ENCODE assay signal across 24 cellular contexts in the genomic region with DNA sequence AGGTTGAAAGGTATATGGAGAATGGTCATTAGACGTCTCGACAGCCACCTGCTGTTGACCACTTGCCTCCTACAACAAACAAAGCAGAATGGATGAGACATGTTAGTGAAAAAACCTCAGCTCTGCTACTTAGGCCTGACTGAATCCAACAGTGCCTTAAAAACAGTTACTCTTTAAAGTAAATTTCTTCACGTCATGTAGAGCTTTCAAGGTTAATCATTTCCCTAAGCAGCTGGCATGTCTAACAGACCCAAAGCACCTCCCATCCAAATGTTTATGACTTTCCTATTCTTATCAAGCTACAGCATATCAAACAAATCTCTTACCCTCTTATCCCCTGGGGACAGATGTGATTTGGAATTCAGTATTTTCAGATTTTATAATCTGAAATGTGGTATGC.
DNase-seq lines count a peak whose midpoint lies in the region; ATAC-seq and TF ChIP-seq lines count a peak whose summit lies in the region.
"Had no signal": no experiment of that assay in that cellular context is flagged by ENCODE, and none has a peak within 500 bp of the region (broad histone marks: within the 10 kb centered on the region; RNA-seq: fewer than 3 reads in every experiment).

No MANE protein-coding gene starts in this region.

- no peaks in the 10 kb centered on the region for H3K27me3 Mint-ChIP-seq in activated T-cell treated with anti-CD3 and anti-CD28 coated beads, Interleukin-2, amount 50 U/mL, for 72 hours (ENCODE audit: low read depth)
- no peaks in the 10 kb centered on the region for H3K27me3 Mint-ChIP-seq in memory B cell
- H3K27me3 Mint-ChIP-seq: activated CD4-positive, alpha-beta T cell treated with anti-CD3 and anti-CD28 coated beads, Interleukin-2, amount 10 ng/mL, durations not matched to agents 24 days and 14 days; dendritic cell treated with granulocyte-macrophage colony-stimulating factor and Interleukin-4, amounts not matched to agents 40 ng/mL and 50 ng/mL, for 4 days had no signal

- no peaks in the 10 kb centered on the region for H4K20me1 ChIP-seq in smooth muscle cell (ENCODE audit: low read depth)

- no peak overlapping the region for H3K9ac ChIP-seq in smooth muscle cell (ENCODE audit: low read depth)

- H3F3A ChIP-seq in smooth muscle cell (ENCODE audit: low read depth): peaks cover 50% of the 10 kb centered on the region

- H3K4me1 ChIP-seq in body of pancreas (peaks cover 52% of the 10 kb centered on the region), smooth muscle cell (ENCODE audit: low read depth) (peaks cover 10% of the 10 kb centered on the region)
- H3K4me1 ChIP-seq: breast epithelium had no signal

- H3K36me3 ChIP-seq in body of pancreas (replicated peaks in 1 of 2; ENCODE audit: insufficient read depth in 1 of 2, low read depth in 2 of 2) (no peaks in the 10 kb centered on the region), smooth muscle cell (ENCODE audit: low read depth) (peaks cover 38% of the 10 kb centered on the region)
- H3K36me3 ChIP-seq: breast epithelium had no signal

- no peak overlapping the region for H3K4me2 ChIP-seq in smooth muscle cell

- TF ChIP-seq CTCF in body of pancreas (IDR thresholded peaks at IDR 0.05) (peak in 1 of 7 experiments; percentile 6), smooth muscle cell (IDR thresholded peaks at IDR 0.05; ENCODE audit: borderline replicate concordance, insufficient read depth, poor library complexity, severe bottlenecking) (no peak)

- no peak for TF ChIP-seq POLR2A in body of pancreas (IDR thresholded peaks at IDR 0.05)

- DNase-seq in activated T-cell treated with anti-CD3 and anti-CD28 coated beads, Interleukin-2, amount 50 U/mL, for 72 hours: no peak
- DNase-seq in activated T-cell treated with anti-CD3 and anti-CD28 coated beads, Interleukin-2, amount 50 U/mL, for 1 hour: no peak
- DNase-seq in body of pancreas: peak in 1 of 4 donors; percentile 16
- no peak for DNase-seq in memory B cell (ENCODE audit: low spot score in 2 of 2)
- DNase-seq in smooth muscle cell (lab: John Stamatoyannopoulos, UW; ENCODE audit: unreplicated experiment): no peak
- DNase-seq in DMS 273 (lab: John Stamatoyannopoulos, UW; ENCODE audit: unreplicated experiment): no peak
- DNase-seq in NK-92 (lab: John Stamatoyannopoulos, UW; ENCODE audit: unreplicated experiment): no peak
- DNase-seq: activated CD4-positive, alpha-beta T cell treated with anti-CD3 and anti-CD28 coated beads, Interleukin-2, amount 10 ng/mL, durations not matched to agents 24 days and 14 days; GOT3; head of caudate nucleus; Karpas-422; NCI-H187 treated with DMSO at 0.1 percent for 48 hours; NCI-H2227 treated with DMSO at 0.1 percent for 48 hours; nephron progenitor cell; psoas muscle; SIG-M5; stimulated activated CD4-positive, alpha-beta T cell treated with anti-CD3 and anti-CD28 coated beads, Interleukin-4, amount 100 ng/mL, for 1 hour; stimulated activated naive CD8-positive, alpha-beta T cell treated with anti-CD3 and anti-CD28 coated beads, Interleukin-15, Interleukin-2, amounts not matched to agents 100 U/mL and 50 U/mL, for 24 hours; tibial artery had no signal

- H3K9me3 ChIP-seq in body of pancreas (no peaks in the 10 kb centered on the region), smooth muscle cell (replicated peaks; ENCODE audit: low read depth) (no peaks in the 10 kb centered on the region)
- H3K9me3 ChIP-seq: breast epithelium, psoas muscle, tibial artery had no signal

- H3K4me1 Mint-ChIP-seq in activated T-cell treated with anti-CD3 and anti-CD28 coated beads, Interleukin-2, amount 50 U/mL, for 72 hours (ENCODE audit: low read depth): peaks cover 40% of the 10 kb centered on the region
- H3K4me1 Mint-ChIP-seq in memory B cell: no peaks in the 10 kb centered on the region

- intact Hi-C loops in body of pancreas (cut with DNase I): no loop called here

- H3K79me2 ChIP-seq in smooth muscle cell (ENCODE audit: low read depth): no peaks in the 10 kb centered on the region

- H3K27me3 ChIP-seq in body of pancreas (no peaks in the 10 kb centered on the region), smooth muscle cell (ENCODE audit: low read depth) (no peaks in the 10 kb centered on the region)
- H3K27me3 ChIP-seq: breast epithelium, tibial artery had no signal

- H2AFZ ChIP-seq in smooth muscle cell (ENCODE audit: low read depth): no peak overlapping the region

- peak overlapping the region; percentile 9 to 65 (median 55) for H3K27ac ChIP-seq in body of pancreas
- peak overlapping the region; percentile 27 for H3K27ac ChIP-seq in smooth muscle cell (ENCODE audit: low read depth)
- H3K27ac ChIP-seq: 22Rv1, breast epithelium, psoas muscle, tibial artery had no signal

- H3K27ac Mint-ChIP-seq in activated T-cell treated with anti-CD3 and anti-CD28 coated beads, Interleukin-2, amount 50 U/mL, for 72 hours: peak overlapping the region; percentile 54
- H3K27ac Mint-ChIP-seq in memory B cell: peak overlapping the region; percentile 35
- H3K27ac Mint-ChIP-seq: activated CD4-positive, alpha-beta T cell treated with anti-CD3 and anti-CD28 coated beads, Interleukin-2, amount 10 ng/mL, durations not matched to agents 24 days and 14 days; dendritic cell treated with granulocyte-macrophage colony-stimulating factor and Interleukin-4, amounts not matched to agents 40 ng/mL and 50 ng/mL, for 4 days; nephron progenitor cell had no signal

- no peak overlapping the region for H3K4me3 Mint-ChIP-seq in activated T-cell treated with anti-CD3 and anti-CD28 coated beads, Interleukin-2, amount 50 U/mL, for 72 hours
- H3K4me3 Mint-ChIP-seq in memory B cell: no peak overlapping the region
- H3K4me3 Mint-ChIP-seq: activated CD4-positive, alpha-beta T cell treated with anti-CD3 and anti-CD28 coated beads, Interleukin-2, amount 10 ng/mL, durations not matched to agents 24 days and 14 days; dendritic cell treated with granulocyte-macrophage colony-stimulating factor and Interleukin-4, amounts not matched to agents 40 ng/mL and 50 ng/mL, for 4 days; nephron progenitor cell had no signal

- H3K4me3 ChIP-seq in body of pancreas (no peak overlapping the region), smooth muscle cell (no peak overlapping the region)
- H3K4me3 ChIP-seq: breast epithelium, psoas muscle, skin epidermis, tibial artery had no signal

- peaks cover 5 to 24% of the 10 kb centered on the region in 2 donors for H3K36me3 Mint-ChIP-seq in activated T-cell treated with anti-CD3 and anti-CD28 coated beads, Interleukin-2, amount 50 U/mL, for 72 hours (ENCODE audit: insufficient read depth in 2 of 2)
- H3K36me3 Mint-ChIP-seq in memory B cell: peaks cover 26% of the 10 kb centered on the region

- 17 to 22% methylated on average over 3 of the region's 3 CpGs for WGBS in body of pancreas, 2 donors
- 79% methylated on average over 3 of the region's 3 CpGs for WGBS in smooth muscle cell (ENCODE audit: low lambda C conversion rate)

- no peak for ATAC-seq in activated T-cell treated with anti-CD3 and anti-CD28 coated beads, Interleukin-2, amount 50 U/mL, for 72 hours (replicated peaks in 1 of 2)
- ATAC-seq in body of pancreas (peak; percentile 58), memory B cell (ENCODE audit: low read depth) (no peak), HG03571 (IDR thresholded peaks at IDR 0.05; ENCODE audit: unreplicated experiment) (no peak)
- ATAC-seq: psoas muscle; stimulated activated naive CD8-positive, alpha-beta T cell treated with anti-CD3 and anti-CD28 coated beads, Interleukin-15, Interleukin-2, amounts not matched to agents 100 U/mL and 50 U/mL, for 24 hours had no signal

- H3K9me3 Mint-ChIP-seq in activated T-cell treated with anti-CD3 and anti-CD28 coated beads, Interleukin-2, amount 50 U/mL, for 72 hours: no peaks in the 10 kb centered on the region
- no peaks in the 10 kb centered on the region for H3K9me3 Mint-ChIP-seq in memory B cell
- H3K9me3 Mint-ChIP-seq: activated CD4-positive, alpha-beta T cell treated with anti-CD3 and anti-CD28 coated beads, Interleukin-2, amount 10 ng/mL, durations not matched to agents 24 days and 14 days; dendritic cell treated with granulocyte-macrophage colony-stimulating factor and Interleukin-4, amounts not matched to agents 40 ng/mL and 50 ng/mL, for 4 days; nephron progenitor cell had no signal
